1 cellular context compared by ENCODE assay signal in genomic region chr20:8447262-8448120, GRCh38.
A peak's percentile ranks its signal among the peaks of the same experiment; 100 is the strongest.
TF ChIP-seq lines count a peak whose summit lies in the region.

No MANE protein-coding gene starts in this region.

TF ChIP-seq in HepG2, 621 proteins besides CTCF, POLR2A, EP300 and RAD21 (continued from another document and continues in another):
- TF ChIP-seq ATF2 (CRISPR knock-in tag; IDR thresholded peaks at IDR 0.05) (0 out of 2 replicates have a peak, but pooled peaks have one; percentile 14), SMC3 (IDR thresholded peaks at IDR 0.05; ENCODE audit: low read length) (no peak), TEAD3 (CRISPR knock-in tag; optimal IDR thresholded peaks at IDR 0.05; ENCODE audit: borderline replicate concordance) (peak; percentile 51), ETV5 (CRISPR knock-in tag; IDR thresholded peaks at IDR 0.05; ENCODE audit: borderline replicate concordance) (peak; percentile 48; the same call in 1 of the 2 replicates), KLF11 (CRISPR knock-in tag; IDR thresholded peaks at IDR 0.05) (peak; percentile 13; the same call in 1 of the 2 replicates), ZNF264 (CRISPR knock-in tag; IDR thresholded peaks at IDR 0.05) (no peak), ZNF614 (CRISPR knock-in tag; IDR thresholded peaks at IDR 0.05; ENCODE audit: borderline replicate concordance) (0 out of 2 replicates have a peak, but pooled peaks have one; percentile 41), FOXK2 (IDR thresholded peaks at IDR 0.05) (peak; percentile 35; the same call in 1 of the 2 replicates), ZNF878 (CRISPR knock-in tag; IDR thresholded peaks at IDR 0.05) (no peak), FOXP1 (IDR thresholded peaks at IDR 0.05) (no peak), FOXP1 (CRISPR knock-in tag; IDR thresholded peaks at IDR 0.05) (peak; percentile 58; the same call in 1 of the 2 replicates), ZNF777 (CRISPR knock-in tag; IDR thresholded peaks at IDR 0.05) (no peak), NFYC (CRISPR knock-in tag; IDR thresholded peaks at IDR 0.05) (no peak), ZNF446 (CRISPR knock-in tag; IDR thresholded peaks at IDR 0.05) (peak; percentile 59; the same call in 1 of the 2 replicates), ARID2 (CRISPR knock-in tag; IDR thresholded peaks at IDR 0.05; ENCODE audit: borderline replicate concordance) (no peak), RXRB (CRISPR knock-in tag; IDR thresholded peaks at IDR 0.05; ENCODE audit: borderline replicate concordance) (peak; percentile 41; the same call in 1 of the 2 replicates), ZNF550 (CRISPR knock-in tag; IDR thresholded peaks at IDR 0.05; ENCODE audit: borderline replicate concordance) (no peak), SMAD3 (CRISPR knock-in tag; IDR thresholded peaks at IDR 0.05) (no peak), AKAP8 (CRISPR knock-in tag; IDR thresholded peaks at IDR 0.05) (0 out of 2 replicates have a peak, but pooled peaks have one; percentile 38), HINFP (CRISPR knock-in tag; IDR thresholded peaks at IDR 0.05; ENCODE audit: low read depth) (no peak), ZKSCAN8 (CRISPR knock-in tag; IDR thresholded peaks at IDR 0.05; ENCODE audit: borderline replicate concordance) (no peak), ELF3 (CRISPR knock-in tag; IDR thresholded peaks at IDR 0.05) (peak; percentile 97), NR2C2 (CRISPR knock-in tag; IDR thresholded peaks at IDR 0.05; ENCODE audit: borderline replicate concordance) (peak; percentile 76), ZNF253 (CRISPR knock-in tag; IDR thresholded peaks at IDR 0.05; ENCODE audit: borderline replicate concordance) (no peak), ATF7-NPFF (CRISPR knock-in tag; IDR thresholded peaks at IDR 0.05; ENCODE audit: low read depth) (no peak), NFYB (CRISPR knock-in tag; IDR thresholded peaks at IDR 0.05) (no peak), ZNF484 (CRISPR knock-in tag; IDR thresholded peaks at IDR 0.05; ENCODE audit: borderline replicate concordance, low read depth) (no peak), FOXO1 (CRISPR knock-in tag; IDR thresholded peaks at IDR 0.05) (peak; percentile 39), SKI (IDR thresholded peaks at IDR 0.05; ENCODE audit: partially characterized antibody) (no peak), HOXA3 (CRISPR knock-in tag; IDR thresholded peaks at IDR 0.05) (peak; percentile 43; the same call in 1 of the 2 replicates), HOXD1 (CRISPR knock-in tag; IDR thresholded peaks at IDR 0.05) (no peak), TAF15 (IDR thresholded peaks at IDR 0.05; ENCODE audit: low read depth, low read length, poor library complexity, severe bottlenecking) (no peak), DPF2 (CRISPR knock-in tag; IDR thresholded peaks at IDR 0.05; ENCODE audit: borderline replicate concordance, low read depth) (0 out of 2 replicates have a peak, but pooled peaks have one; percentile 46), ZNF563 (CRISPR knock-in tag; IDR thresholded peaks at IDR 0.05) (no peak), ZNF263 (CRISPR knock-in tag; IDR thresholded peaks at IDR 0.05) (no peak), ATM (IDR thresholded peaks at IDR 0.05; ENCODE audit: borderline replicate concordance) (no peak)
- TF ChIP-seq, protein P1, sequence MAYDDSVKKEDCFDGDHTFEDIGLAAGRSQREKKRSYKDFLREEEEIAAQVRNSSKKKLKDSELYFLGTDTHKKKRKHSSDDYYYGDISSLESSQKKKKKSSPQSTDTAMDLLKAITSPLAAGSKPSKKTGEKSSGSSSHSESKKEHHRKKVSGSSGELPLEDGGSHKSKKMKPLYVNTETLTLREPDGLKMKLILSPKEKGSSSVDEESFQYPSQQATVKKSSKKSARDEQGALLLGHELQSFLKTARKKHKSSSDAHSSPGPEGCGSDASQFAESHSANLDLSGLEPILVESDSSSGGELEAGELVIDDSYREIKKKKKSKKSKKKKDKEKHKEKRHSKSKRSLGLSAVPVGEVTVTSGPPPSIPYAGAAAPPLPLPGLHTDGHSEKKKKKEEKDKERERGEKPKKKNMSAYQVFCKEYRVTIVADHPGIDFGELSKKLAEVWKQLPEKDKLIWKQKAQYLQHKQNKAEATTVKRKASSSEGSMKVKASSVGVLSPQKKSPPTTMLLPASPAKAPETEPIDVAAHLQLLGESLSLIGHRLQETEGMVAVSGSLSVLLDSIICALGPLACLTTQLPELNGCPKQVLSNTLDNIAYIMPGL (CRISPR knock-in tag; IDR thresholded peaks at IDR 0.05; ENCODE audit: borderline replicate concordance in 1 of 2, low read depth in 1 of 2): no peak
- TF ChIP-seq, protein P2, sequence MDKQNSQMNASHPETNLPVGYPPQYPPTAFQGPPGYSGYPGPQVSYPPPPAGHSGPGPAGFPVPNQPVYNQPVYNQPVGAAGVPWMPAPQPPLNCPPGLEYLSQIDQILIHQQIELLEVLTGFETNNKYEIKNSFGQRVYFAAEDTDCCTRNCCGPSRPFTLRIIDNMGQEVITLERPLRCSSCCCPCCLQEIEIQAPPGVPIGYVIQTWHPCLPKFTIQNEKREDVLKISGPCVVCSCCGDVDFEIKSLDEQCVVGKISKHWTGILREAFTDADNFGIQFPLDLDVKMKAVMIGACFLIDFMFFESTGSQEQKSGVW (CRISPR knock-in tag; IDR thresholded peaks at IDR 0.05; ENCODE audit: borderline replicate concordance): no peak
- TF ChIP-seq, protein P3, sequence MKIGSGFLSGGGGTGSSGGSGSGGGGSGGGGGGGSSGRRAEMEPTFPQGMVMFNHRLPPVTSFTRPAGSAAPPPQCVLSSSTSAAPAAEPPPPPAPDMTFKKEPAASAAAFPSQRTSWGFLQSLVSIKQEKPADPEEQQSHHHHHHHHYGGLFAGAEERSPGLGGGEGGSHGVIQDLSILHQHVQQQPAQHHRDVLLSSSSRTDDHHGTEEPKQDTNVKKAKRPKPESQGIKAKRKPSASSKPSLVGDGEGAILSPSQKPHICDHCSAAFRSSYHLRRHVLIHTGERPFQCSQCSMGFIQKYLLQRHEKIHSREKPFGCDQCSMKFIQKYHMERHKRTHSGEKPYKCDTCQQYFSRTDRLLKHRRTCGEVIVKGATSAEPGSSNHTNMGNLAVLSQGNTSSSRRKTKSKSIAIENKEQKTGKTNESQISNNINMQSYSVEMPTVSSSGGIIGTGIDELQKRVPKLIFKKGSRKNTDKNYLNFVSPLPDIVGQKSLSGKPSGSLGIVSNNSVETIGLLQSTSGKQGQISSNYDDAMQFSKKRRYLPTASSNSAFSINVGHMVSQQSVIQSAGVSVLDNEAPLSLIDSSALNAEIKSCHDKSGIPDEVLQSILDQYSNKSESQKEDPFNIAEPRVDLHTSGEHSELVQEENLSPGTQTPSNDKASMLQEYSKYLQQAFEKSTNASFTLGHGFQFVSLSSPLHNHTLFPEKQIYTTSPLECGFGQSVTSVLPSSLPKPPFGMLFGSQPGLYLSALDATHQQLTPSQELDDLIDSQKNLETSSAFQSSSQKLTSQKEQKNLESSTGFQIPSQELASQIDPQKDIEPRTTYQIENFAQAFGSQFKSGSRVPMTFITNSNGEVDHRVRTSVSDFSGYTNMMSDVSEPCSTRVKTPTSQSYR (CRISPR knock-in tag; IDR thresholded peaks at IDR 0.05; ENCODE audit: borderline replicate concordance): peak; percentile 91
- TF ChIP-seq, protein P4, sequence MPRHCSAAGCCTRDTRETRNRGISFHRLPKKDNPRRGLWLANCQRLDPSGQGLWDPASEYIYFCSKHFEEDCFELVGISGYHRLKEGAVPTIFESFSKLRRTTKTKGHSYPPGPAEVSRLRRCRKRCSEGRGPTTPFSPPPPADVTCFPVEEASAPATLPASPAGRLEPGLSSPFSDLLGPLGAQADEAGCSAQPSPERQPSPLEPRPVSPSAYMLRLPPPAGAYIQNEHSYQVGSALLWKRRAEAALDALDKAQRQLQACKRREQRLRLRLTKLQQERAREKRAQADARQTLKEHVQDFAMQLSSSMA (CRISPR knock-in tag; IDR thresholded peaks at IDR 0.05): no peak
- TF ChIP-seq, protein P5, sequence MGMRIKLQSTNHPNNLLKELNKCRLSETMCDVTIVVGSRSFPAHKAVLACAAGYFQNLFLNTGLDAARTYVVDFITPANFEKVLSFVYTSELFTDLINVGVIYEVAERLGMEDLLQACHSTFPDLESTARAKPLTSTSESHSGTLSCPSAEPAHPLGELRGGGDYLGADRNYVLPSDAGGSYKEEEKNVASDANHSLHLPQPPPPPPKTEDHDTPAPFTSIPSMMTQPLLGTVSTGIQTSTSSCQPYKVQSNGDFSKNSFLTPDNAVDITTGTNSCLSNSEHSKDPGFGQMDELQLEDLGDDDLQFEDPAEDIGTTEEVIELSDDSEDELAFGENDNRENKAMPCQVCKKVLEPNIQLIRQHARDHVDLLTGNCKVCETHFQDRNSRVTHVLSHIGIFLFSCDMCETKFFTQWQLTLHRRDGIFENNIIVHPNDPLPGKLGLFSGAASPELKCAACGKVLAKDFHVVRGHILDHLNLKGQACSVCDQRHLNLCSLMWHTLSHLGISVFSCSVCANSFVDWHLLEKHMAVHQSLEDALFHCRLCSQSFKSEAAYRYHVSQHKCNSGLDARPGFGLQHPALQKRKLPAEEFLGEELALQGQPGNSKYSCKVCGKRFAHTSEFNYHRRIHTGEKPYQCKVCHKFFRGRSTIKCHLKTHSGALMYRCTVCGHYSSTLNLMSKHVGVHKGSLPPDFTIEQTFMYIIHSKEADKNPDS (CRISPR knock-in tag; IDR thresholded peaks at IDR 0.05): no peak
- TF ChIP-seq, protein P6, sequence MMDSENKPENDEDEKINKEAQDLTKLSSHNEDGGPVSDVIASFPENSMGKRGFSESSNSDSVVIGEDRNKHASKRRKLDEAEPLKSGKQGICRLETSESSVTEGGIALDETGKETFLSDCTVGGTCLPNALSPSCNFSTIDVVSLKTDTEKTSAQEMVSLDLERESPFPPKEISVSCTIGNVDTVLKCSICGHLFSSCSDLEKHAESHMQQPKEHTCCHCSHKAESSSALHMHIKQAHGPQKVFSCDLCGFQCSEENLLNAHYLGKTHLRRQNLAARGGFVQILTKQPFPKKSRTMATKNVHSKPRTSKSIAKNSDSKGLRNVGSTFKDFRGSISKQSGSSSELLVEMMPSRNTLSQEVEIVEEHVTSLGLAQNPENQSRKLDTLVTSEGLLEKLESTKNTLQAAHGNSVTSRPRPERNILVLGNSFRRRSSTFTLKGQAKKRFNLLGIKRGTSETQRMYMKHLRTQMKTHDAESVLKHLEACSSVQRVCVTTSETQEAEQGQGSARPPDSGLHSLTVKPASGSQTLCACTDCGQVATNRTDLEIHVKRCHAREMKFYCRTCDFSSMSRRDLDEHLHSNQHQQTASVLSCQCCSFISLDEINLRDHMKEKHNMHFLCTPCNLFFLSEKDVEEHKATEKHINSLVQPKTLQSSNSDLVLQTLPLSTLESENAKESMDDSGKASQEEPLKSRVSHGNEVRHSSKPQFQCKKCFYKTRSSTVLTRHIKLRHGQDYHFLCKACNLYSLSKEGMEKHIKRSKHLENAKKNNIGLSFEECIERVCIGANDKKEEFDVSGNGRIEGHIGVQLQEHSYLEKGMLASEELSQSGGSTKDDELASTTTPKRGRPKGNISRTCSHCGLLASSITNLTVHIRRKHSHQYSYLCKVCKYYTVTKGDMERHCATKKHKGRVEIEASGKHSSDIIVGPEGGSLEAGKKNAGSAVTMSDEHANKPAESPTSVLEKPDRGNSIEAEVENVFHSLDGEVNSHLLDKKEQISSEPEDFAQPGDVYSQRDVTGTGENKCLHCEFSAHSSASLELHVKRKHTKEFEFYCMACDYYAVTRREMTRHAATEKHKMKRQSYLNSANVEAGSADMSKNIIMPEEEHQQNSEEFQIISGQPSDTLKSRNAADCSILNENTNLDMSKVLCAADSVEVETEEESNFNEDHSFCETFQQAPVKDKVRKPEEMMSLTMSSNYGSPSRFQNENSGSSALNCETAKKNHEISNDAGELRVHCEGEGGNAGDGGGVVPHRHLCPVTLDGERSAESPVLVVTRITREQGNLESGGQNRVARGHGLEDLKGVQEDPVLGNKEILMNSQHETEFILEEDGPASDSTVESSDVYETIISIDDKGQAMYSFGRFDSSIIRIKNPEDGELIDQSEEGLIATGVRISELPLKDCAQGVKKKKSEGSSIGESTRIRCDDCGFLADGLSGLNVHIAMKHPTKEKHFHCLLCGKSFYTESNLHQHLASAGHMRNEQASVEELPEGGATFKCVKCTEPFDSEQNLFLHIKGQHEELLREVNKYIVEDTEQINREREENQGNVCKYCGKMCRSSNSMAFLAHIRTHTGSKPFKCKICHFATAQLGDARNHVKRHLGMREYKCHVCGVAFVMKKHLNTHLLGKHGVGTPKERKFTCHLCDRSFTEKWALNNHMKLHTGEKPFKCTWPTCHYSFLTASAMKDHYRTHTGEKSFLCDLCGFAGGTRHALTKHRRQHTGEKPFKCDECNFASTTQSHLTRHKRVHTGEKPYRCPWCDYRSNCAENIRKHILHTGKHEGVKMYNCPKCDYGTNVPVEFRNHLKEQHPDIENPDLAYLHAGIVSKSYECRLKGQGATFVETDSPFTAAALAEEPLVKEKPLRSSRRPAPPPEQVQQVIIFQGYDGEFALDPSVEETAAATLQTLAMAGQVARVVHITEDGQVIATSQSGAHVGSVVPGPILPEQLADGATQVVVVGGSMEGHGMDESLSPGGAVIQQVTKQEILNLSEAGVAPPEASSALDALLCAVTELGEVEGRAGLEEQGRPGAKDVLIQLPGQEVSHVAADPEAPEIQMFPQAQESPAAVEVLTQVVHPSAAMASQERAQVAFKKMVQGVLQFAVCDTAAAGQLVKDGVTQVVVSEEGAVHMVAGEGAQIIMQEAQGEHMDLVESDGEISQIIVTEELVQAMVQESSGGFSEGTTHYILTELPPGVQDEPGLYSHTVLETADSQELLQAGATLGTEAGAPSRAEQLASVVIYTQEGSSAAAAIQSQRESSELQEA (CRISPR knock-in tag; IDR thresholded peaks at IDR 0.05; ENCODE audit: not compliant biosample characterization): no peak
- TF ChIP-seq, protein P7, sequence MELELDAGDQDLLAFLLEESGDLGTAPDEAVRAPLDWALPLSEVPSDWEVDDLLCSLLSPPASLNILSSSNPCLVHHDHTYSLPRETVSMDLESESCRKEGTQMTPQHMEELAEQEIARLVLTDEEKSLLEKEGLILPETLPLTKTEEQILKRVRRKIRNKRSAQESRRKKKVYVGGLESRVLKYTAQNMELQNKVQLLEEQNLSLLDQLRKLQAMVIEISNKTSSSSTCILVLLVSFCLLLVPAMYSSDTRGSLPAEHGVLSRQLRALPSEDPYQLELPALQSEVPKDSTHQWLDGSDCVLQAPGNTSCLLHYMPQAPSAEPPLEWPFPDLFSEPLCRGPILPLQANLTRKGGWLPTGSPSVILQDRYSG (CRISPR knock-in tag; IDR thresholded peaks at IDR 0.05): no peak
